In the genomic region with DNA sequence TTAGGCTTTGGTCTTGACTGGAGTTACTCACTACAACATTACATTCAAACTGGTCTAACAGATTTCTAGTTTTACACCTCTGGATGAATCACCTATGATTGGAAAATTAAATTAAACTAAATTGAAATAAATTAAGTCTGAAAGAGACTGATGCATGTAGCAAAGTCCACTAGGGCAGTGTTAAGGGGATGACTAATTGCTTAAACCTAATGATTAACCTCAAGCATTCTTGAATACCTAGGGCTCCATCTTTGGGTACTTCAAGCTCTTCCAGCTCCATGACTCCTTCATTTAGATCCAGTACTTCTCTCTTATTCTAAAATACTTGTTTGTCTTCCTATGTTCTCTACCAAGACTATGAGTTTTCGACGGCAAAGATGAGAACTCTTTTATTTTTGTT, we compare ENCODE assay signal across 32 cellular contexts.
"Had no signal": no experiment of that assay in that cellular context is flagged by ENCODE, and none has a peak within 500 bp of the region (broad histone marks: within the 10 kb centered on the region; RNA-seq: fewer than 3 reads in every experiment).

No MANE protein-coding gene starts in this region.

- H3K27me3 ChIP-seq: ascending aorta, cardiac muscle cell, MG63, SJCRH30 had no signal

- H3K4me1 ChIP-seq: ascending aorta, SJCRH30 had no signal

- H3K4me3 ChIP-seq: ascending aorta, cardiac muscle cell, MG63, SJCRH30 had no signal

- DNase-seq: activated CD4-positive, alpha-beta T cell treated with anti-CD3 and anti-CD28 coated beads for 48 hours; activated CD4-positive, alpha-beta T cell treated with anti-CD3 and anti-CD28 coated beads, Interleukin-2, amount 50 U/mL, for 4 hours; activated CD4-positive, CD25-positive, alpha-beta regulatory T cell treated with anti-CD3 and anti-CD28 coated beads, Interleukin-2, amount 50 U/mL, for 72 hours; activated CD8-positive, alpha-beta memory T cell treated with anti-CD3 and anti-CD28 coated beads, Interleukin-2, amount 10 ng/mL, durations not matched to agents 7 days and 5 days; activated effector memory CD4-positive, alpha-beta T cell treated with Interleukin-2 at 50 U/mL for 16 hours; activated naive CD4-positive, alpha-beta T cell treated with Interleukin-2 at 50 U/mL for 16 hours; activated naive CD8-positive, alpha-beta T cell treated with anti-CD3 and anti-CD28 coated beads, Interleukin-2, amount 50 U/mL, for 24 hours; activated T-cell treated with anti-CD3 and anti-CD28 coated beads, Interleukin-2, amount 50 U/mL, for 24 hours; amniotic stem cell; MG63; MV-4-11; NCI-H1092 treated with DMSO at 0.1 percent for 48 hours; NCI-H1417 treated with DMSO at 0.1 percent for 48 hours; NCI-H1694; NCI-H2029; NCI-H2107; NCI-H2171 treated with DMSO at 0.1 percent for 48 hours; NCI-H345; NCI-H510A treated with DMSO at 0.1 percent for 48 hours; NCI-H69; NK-92 treated with Interleukin-12 subunit alpha and Interleukin-12 subunit beta, amount 100 ng/mL, for 24 hours; OCI-M1; Right ventricle myocardium superior; SJCRH30 had no signal

- H3K27ac ChIP-seq: ascending aorta, cardiac muscle cell, KMS-11, RWPE1, SJCRH30 had no signal

- H3K9me3 ChIP-seq: ascending aorta, MG63, SJCRH30 had no signal

- ATAC-seq: activated CD8-positive, alpha-beta memory T cell treated with anti-CD3 and anti-CD28 coated beads, Interleukin-2, amount 10 ng/mL, durations not matched to agents 7 days and 5 days; activated naive CD4-positive, alpha-beta T cell treated with anti-CD3 and anti-CD28 coated beads, Interleukin-2, amount 50 U/mL, for 72 hours; activated naive CD8-positive, alpha-beta T cell treated with anti-CD3 and anti-CD28 coated beads, Interleukin-2, amount 50 U/mL, for 24 hours; Panc1; SK-N-SH treated with all-trans-retinoic acid at 6 μM for 48 hours; WTC11 had no signal

- H3K36me3 ChIP-seq: ascending aorta, cardiac muscle cell, MG63, SJCRH30 had no signal
